8 cellular contexts compared by ENCODE assay signal in genomic region chr21:29018540-29018939, GRCh38. TPM values are rescaled to one million over a fixed set of nuclear protein-coding genes. Genes with fewer than 3 reads are reported as not detected.
DNase-seq lines count a peak whose midpoint lies in the region; ATAC-seq and TF ChIP-seq lines count a peak whose summit lies in the region.

No MANE protein-coding gene starts in this region.

- H3K4me3 ChIP-seq in GM12875 (ENCODE audit: low read depth, low read length) (peak overlapping the region; percentile 92), SJCRH30 (peak overlapping the region; percentile 83), fibroblast of lung (replicated peaks in 1 of 4; ENCODE audit: control extremely low read depth in 1 of 4, insufficient read depth in 1 of 4, low read depth in 3 of 4, low read length in 4 of 4) (peak overlapping the region; percentile 73 to 87 (median 76)), parathyroid adenoma (ENCODE audit: low read depth, low read length) (peak overlapping the region; percentile 89)

- H4K20me1 ChIP-seq in fibroblast of lung (ENCODE audit: control insufficient read depth, extremely low read depth, insufficient read depth, low read length) = no peaks in the 10 kb centered on the region

- DNase-seq in SJCRH30 (no peak), fibroblast of lung (ENCODE audit: low read depth in 2 of 2) (peak; percentile 20 to 45), H4 (ENCODE audit: low spot score) (no peak), NCI-H187 treated with DMSO at 0.1 percent for 48 hours (lab: John Stamatoyannopoulos, UW) (no peak), mesenteric fat pad (ENCODE audit: low spot score) (no peak)

- H3K9ac ChIP-seq in fibroblast of lung (ENCODE audit: insufficient read depth, low read length) (peak overlapping the region; percentile 69), parathyroid adenoma (no peak overlapping the region)

- H2AFZ ChIP-seq in fibroblast of lung (ENCODE audit: low read length) (peak overlapping the region; percentile 92), parathyroid adenoma (peak overlapping the region; percentile 81)

- H3K27me3 ChIP-seq in SJCRH30 = no peaks in the 10 kb centered on the region
- H3K27me3 ChIP-seq in fibroblast of lung (ENCODE audit: control insufficient read depth, insufficient read depth, low read length) = no peaks in the 10 kb centered on the region
- H3K27me3 ChIP-seq in parathyroid adenoma (ENCODE audit: control insufficient read depth, insufficient read depth, low read length) = no peaks in the 10 kb centered on the region

- H3K36me3 ChIP-seq in SJCRH30 = no peaks in the 10 kb centered on the region
- no peaks in the 10 kb centered on the region for H3K36me3 ChIP-seq in fibroblast of lung (ENCODE audit: control insufficient read depth, insufficient read depth, low read length)
- no peaks in the 10 kb centered on the region for H3K36me3 ChIP-seq in parathyroid adenoma (ENCODE audit: control insufficient read depth, insufficient read depth, low read length)

- TF ChIP-seq CTCF in GM12875 (IDR thresholded peaks at IDR 0.05; ENCODE audit: borderline replicate concordance, insufficient read depth, low read depth, low read length) (no peak), fibroblast of lung (conservative IDR thresholded peaks at IDR 0.05 in 1 of 2, IDR thresholded peaks at IDR 0.05 in 1 of 2; ENCODE audit: low read depth in 1 of 2, low read length in 2 of 2) (no peak), parathyroid adenoma (IDR thresholded peaks at IDR 0.05) (no peak)

- H3K4me2 ChIP-seq in fibroblast of lung (ENCODE audit: extremely low read depth, insufficient read depth, low read length) (peak overlapping the region; percentile 91), parathyroid adenoma (ENCODE audit: low read length) (peak overlapping the region; percentile 96)

- peak; percentile 7 for ATAC-seq in HG02678 (IDR thresholded peaks at IDR 0.05; ENCODE audit: unreplicated experiment)

- H3K27ac ChIP-seq in SJCRH30 = peak overlapping the region; percentile 49
- H3K27ac ChIP-seq in fibroblast of lung (ENCODE audit: insufficient read depth, low read length) = peak overlapping the region; percentile 67
- H3K27ac ChIP-seq in parathyroid adenoma = no peak overlapping the region

- H3K79me2 ChIP-seq in fibroblast of lung (ENCODE audit: control insufficient read depth, insufficient read depth, low read length) (peaks cover 12% of the 10 kb centered on the region), parathyroid adenoma (no peaks in the 10 kb centered on the region)

- H3K9me3 ChIP-seq in SJCRH30 (replicated peaks) = no peaks in the 10 kb centered on the region
- H3K9me3 ChIP-seq in fibroblast of lung (ENCODE audit: control insufficient read depth, insufficient read depth, low read depth, low read length) = no peaks in the 10 kb centered on the region
- no peaks in the 10 kb centered on the region for H3K9me3 ChIP-seq in parathyroid adenoma (ENCODE audit: control insufficient read depth, low read length)

- H3K4me1 ChIP-seq in SJCRH30 (peaks cover 4% of the 10 kb centered on the region; the same call in 1 of the 2 replicates), fibroblast of lung (ENCODE audit: control insufficient read depth, extremely low read depth, insufficient read depth, low read length) (peaks cover 2% of the 10 kb centered on the region), parathyroid adenoma (no peaks in the 10 kb centered on the region)

RNA-seq across cellular contexts. Expression of gene RWDD2B, which starts 0.6 kb away (rescaled TPM):
- 12.1 and 14.2 TPM in 2 replicates for total RNA-seq in SJCRH30 (2014; rRNA removed; shearing (Covaris generic))
- total RNA-seq in fibroblast of lung = 15.2 and 17.2 TPM in 2 replicates
- 26.5 and 31.1 TPM in 2 replicates for polyA plus RNA-seq in fibroblast of lung
- 21.7 and 27.1 TPM in 2 replicates for polyA plus RNA-seq in fibroblast of lung (2012)
- polyA minus RNA-seq in fibroblast of lung (ENCODE audit: low replicate concordance) = 3.5 and 5.6 TPM in 2 replicates
- total RNA-seq in H4 (2014; rRNA removed; shearing (Covaris generic)) = 8.8 and 8.9 TPM in 2 replicates
- total RNA-seq in mesenteric fat pad = 16.9 TPM

RNA-seq across cellular contexts. Expression of gene USP16, which starts 5.9 kb away (rescaled TPM):
- 55.2 and 61.6 TPM in 2 replicates for total RNA-seq in SJCRH30 (2014; rRNA removed; shearing (Covaris generic))
- total RNA-seq in fibroblast of lung = 32.2 and 32.6 TPM in 2 replicates
- polyA plus RNA-seq in fibroblast of lung = 28.6 and 34.4 TPM in 2 replicates
- polyA plus RNA-seq in fibroblast of lung (2012) = 29.1 and 32.1 TPM in 2 replicates
- polyA minus RNA-seq in fibroblast of lung (ENCODE audit: low replicate concordance) = 1.9 TPM in 1 of 2 replicates, not detected in the other
- 43.6 and 45.7 TPM in 2 replicates for total RNA-seq in H4 (2014; rRNA removed; shearing (Covaris generic))
- 38.7 TPM for total RNA-seq in mesenteric fat pad

RNA-seq across cellular contexts. Expression of gene LTN1, which starts 25.9 kb away (rescaled TPM):
- 44.6 and 49.8 TPM in 2 replicates for total RNA-seq in SJCRH30 (2014; rRNA removed; shearing (Covaris generic))
- total RNA-seq in fibroblast of lung = 20.8 and 22.3 TPM in 2 replicates
- polyA plus RNA-seq in fibroblast of lung = 10.4 and 12.6 TPM in 2 replicates
- 7.8 and 9.8 TPM in 2 replicates for polyA plus RNA-seq in fibroblast of lung (2012)
- 2.0 and 7.4 TPM in 2 replicates for polyA minus RNA-seq in fibroblast of lung (ENCODE audit: low replicate concordance)
- total RNA-seq in H4 (2014; rRNA removed; shearing (Covaris generic)) = 15.5 and 20.1 TPM in 2 replicates
- 22.6 TPM for total RNA-seq in mesenteric fat pad

RNA-seq across cellular contexts. Expression of gene CCT8, which starts 54.9 kb away (rescaled TPM):
- total RNA-seq in SJCRH30 (2014; rRNA removed; shearing (Covaris generic)) = 438 and 460 TPM in 2 replicates
- 207 and 230 TPM in 2 replicates for total RNA-seq in fibroblast of lung
- polyA plus RNA-seq in fibroblast of lung = 209 and 286 TPM in 2 replicates
- polyA plus RNA-seq in fibroblast of lung (2012) = 156 and 217 TPM in 2 replicates
- 16.7 and 17.4 TPM in 2 replicates for polyA minus RNA-seq in fibroblast of lung (ENCODE audit: low replicate concordance)
- total RNA-seq in H4 (2014; rRNA removed; shearing (Covaris generic)) = 334 and 412 TPM in 2 replicates
- total RNA-seq in mesenteric fat pad = 116 TPM

Comparison
In these comparisons a context has a peak if more than half of its experiments do, and no peak if none do; other contexts are left out.
1. DNase-seq: peak in fibroblast of lung (2 of 2); none in SJCRH30 (0 of 2), H4 (single experiment), NCI-H187 treated with DMSO at 0.1 percent for 48 hours (single experiment) and mesenteric fat pad (single experiment).
2. Peak in every context shown above with its lines, with median percentiles within 50 percentile points of each other: H3K4me3 ChIP-seq.